23 cellular contexts compared by ENCODE assay signal in genomic region chr9:114570742-114571141, GRCh38. TPM values are rescaled to one million over a fixed set of nuclear protein-coding genes. Genes with fewer than 3 reads are reported as not detected.
DNase-seq lines count a peak whose midpoint lies in the region; ATAC-seq and TF ChIP-seq lines count a peak whose summit lies in the region.
"Had no signal": no experiment of that assay in that cellular context is flagged by ENCODE, and none has a peak within 500 bp of the region (broad histone marks: within the 10 kb centered on the region; RNA-seq: fewer than 3 reads in every experiment).

No MANE protein-coding gene starts in this region.

- H3K27me3 Mint-ChIP-seq in stimulated activated naive B cell treated with anti-CD40 and anti-IgM and Interleukin-4, amounts not matched to agents 10 μg/mL and 1 μg/mL and 100 μg/mL, for 72 hours: no peaks in the 10 kb centered on the region
- H3K27me3 Mint-ChIP-seq: CD4-positive, alpha-beta T cell had no signal

- no peaks in the 10 kb centered on the region for H3K9me3 Mint-ChIP-seq in stimulated activated naive B cell treated with anti-CD40 and anti-IgM and Interleukin-4, amounts not matched to agents 10 μg/mL and 1 μg/mL and 100 μg/mL, for 72 hours
- H3K9me3 Mint-ChIP-seq: CD4-positive, alpha-beta T cell; CD8-positive, alpha-beta T cell had no signal

- DNase-seq in COLO829 (ENCODE audit: low spot score) (peak; percentile 53), OCI-LY7 (ENCODE audit: low spot score) (peak; percentile 33), pons (ENCODE audit: low spot score) (peak; percentile 50), T-helper 1 cell (no peak), NCI-H526 treated with DMSO at 0.1 percent for 48 hours (lab: John Stamatoyannopoulos, UW) (no peak), activated gamma-delta T cell treated with Interleukin-2 at 50 U/mL for 16 hours (no peak)
- no peak for DNase-seq in stimulated activated naive B cell treated with anti-CD40 and anti-IgM and Interleukin-4, amounts not matched to agents 10 μg/mL and 1 μg/mL and 100 μg/mL, for 72 hours
- DNase-seq: 8988T; ACHN; CD4-positive, alpha-beta T cell; CD8-positive, alpha-beta T cell; COR-L47; DMS 273 treated with DMSO at 0.1 percent for 48 hours; DMS153; DMS53; DMS79; DND-41; EL; GDM1 had no signal

- H3K4me3 Mint-ChIP-seq in stimulated activated naive B cell treated with anti-CD40 and anti-IgM and Interleukin-4, amounts not matched to agents 10 μg/mL and 1 μg/mL and 100 μg/mL, for 72 hours: no peak overlapping the region
- H3K4me3 Mint-ChIP-seq: CD4-positive, alpha-beta T cell; CD8-positive, alpha-beta T cell had no signal

- H3K4me1 ChIP-seq in OCI-LY7 (ENCODE audit: insufficient read depth, low read length, poor library complexity, severe bottlenecking): peaks cover 58% of the 10 kb centered on the region

- POLR2A ChIA-PET in OCI-LY7 (lab: Charles Lee): interaction anchor here (0.6 to 0.7 kb wide), 2 partner anchors 186 to 1096 kb away, joined by 3 to 5 read pairs; no protein-coding TSS in a partner anchor

- CTCF ChIA-PET in OCI-LY7 (lab: Charles Lee; ENCODE audit: unreplicated experiment): interaction anchor here (1.1 kb wide), 1 partner anchor 21 kb away, joined by 5 read pairs; no protein-coding TSS in a partner anchor

- H3K4me1 Mint-ChIP-seq in stimulated activated naive B cell treated with anti-CD40 and anti-IgM and Interleukin-4, amounts not matched to agents 10 μg/mL and 1 μg/mL and 100 μg/mL, for 72 hours: peaks cover 15 to 50% of the 10 kb centered on the region in 2 donors

- TF ChIP-seq CTCF in OCI-LY7 (conservative IDR thresholded peaks at IDR 0.05; ENCODE audit: low read length): no peak

- no peaks in the 10 kb centered on the region for H3K9me2 ChIP-seq in OCI-LY7 (ENCODE audit: insufficient read depth, low read length)

- no peaks in the 10 kb centered on the region for H3K36me3 Mint-ChIP-seq in stimulated activated naive B cell treated with anti-CD40 and anti-IgM and Interleukin-4, amounts not matched to agents 10 μg/mL and 1 μg/mL and 100 μg/mL, for 72 hours
- H3K36me3 Mint-ChIP-seq: CD8-positive, alpha-beta T cell had no signal

- no peaks in the 10 kb centered on the region for H4K20me1 ChIP-seq in OCI-LY7 (ENCODE audit: insufficient read depth, low read length)
- H4K20me1 ChIP-seq: BLaER1 treated with 17β-estradiol and CSF1 and Interleukin-3, amounts not matched to agents 10 nM and 100 nM had no signal

- H3K36me3 ChIP-seq in OCI-LY7 (ENCODE audit: insufficient read depth, low read length): no peaks in the 10 kb centered on the region; the same call in 1 of the 2 replicates
- H3K36me3 ChIP-seq: BLaER1 treated with 17β-estradiol and CSF1 and Interleukin-3, amounts not matched to agents 10 nM and 100 nM had no signal

- TF ChIP-seq POLR2A in GM18505 (IDR thresholded peaks at IDR 0.05; ENCODE audit: borderline replicate concordance, extremely low read depth, insufficient read depth, insufficient read length): no peak

- intact Hi-C loops in OCI-LY7 (cut with micrococcal nuclease; ENCODE audit: unreplicated experiment): no loop called here

- peaks cover 11% of the 10 kb centered on the region; the same call in 1 of the 2 replicates for H3K9me3 ChIP-seq in OCI-LY7 (ENCODE audit: low read length)
- H3K9me3 ChIP-seq: BLaER1 treated with 17β-estradiol and CSF1 and Interleukin-3, amounts not matched to agents 10 nM and 100 nM had no signal

- no peaks in the 10 kb centered on the region for H3K79me2 ChIP-seq in OCI-LY7 (ENCODE audit: insufficient read depth, low read depth, low read length)

- H3K4me2 ChIP-seq in OCI-LY7 (ENCODE audit: low read length): peak overlapping the region; percentile 19
- H3K4me2 ChIP-seq: BLaER1 treated with 17β-estradiol and CSF1 and Interleukin-3, amounts not matched to agents 10 nM and 100 nM had no signal

- no peak for ATAC-seq in stimulated activated naive B cell treated with anti-CD40 and anti-IgM and Interleukin-4, amounts not matched to agents 10 μg/mL and 1 μg/mL and 100 μg/mL, for 72 hours (replicated peaks)
- ATAC-seq in GM18505 (IDR thresholded peaks at IDR 0.05; ENCODE audit: unreplicated experiment): no peak
- ATAC-seq: CD8-positive, alpha-beta T cell; GM12878 had no signal

- no peak overlapping the region for H3K4me3 ChIP-seq in OCI-LY7 (ENCODE audit: low read depth, low read length, poor library complexity, severe bottlenecking)
- H3K4me3 ChIP-seq: BLaER1 treated with 17β-estradiol and CSF1 and Interleukin-3, amounts not matched to agents 10 nM and 100 nM; GM12878 had no signal

- no TSS peak for BruUV-seq in OCI-LY7 (replicated peaks; lab: Mats Ljungman, UMichigan)

- H2AFZ ChIP-seq in OCI-LY7 (ENCODE audit: low read length): no peak overlapping the region

- no peak overlapping the region for H3K27ac ChIP-seq in OCI-LY7 (ENCODE audit: low read depth, low read length, poor library complexity, severe bottlenecking)
- H3K27ac ChIP-seq: BLaER1 treated with 17β-estradiol and CSF1 and Interleukin-3, amounts not matched to agents 10 nM and 100 nM; C4-2B had no signal

- peak overlapping the region; percentile 3 for H3K27ac Mint-ChIP-seq in stimulated activated naive B cell treated with anti-CD40 and anti-IgM and Interleukin-4, amounts not matched to agents 10 μg/mL and 1 μg/mL and 100 μg/mL, for 72 hours
- H3K27ac Mint-ChIP-seq: CD4-positive, alpha-beta T cell; CD8-positive, alpha-beta T cell had no signal

RNA-seq across cellular contexts. Expression of gene ATP6V1G1, which starts 16.8 kb away (rescaled TPM):
- total RNA-seq in OCI-LY7 (2014; rRNA removed; shearing (Covaris generic)): 117 and 164 TPM in 2 replicates
- 99.0 and 105 TPM in 2 replicates for total RNA-seq in OCI-LY7 (2022)

RNA-seq across cellular contexts. Expression of gene TMEM268, which starts 40.3 kb away (rescaled TPM):
- total RNA-seq in OCI-LY7 (2014; rRNA removed; shearing (Covaris generic)): 27.2 and 31.6 TPM in 2 replicates
- total RNA-seq in OCI-LY7 (2022): 68.0 and 71.2 TPM in 2 replicates

Comparison
In these comparisons a context has a peak if more than half of its experiments do, and no peak if none do; other contexts are left out.
1. DNase-seq: peak in COLO829 (single experiment), OCI-LY7 (single experiment) and pons (single experiment); none in stimulated activated naive B cell treated with anti-CD40 and anti-IgM and Interleukin-4, amounts not matched to agents 10 μg/mL and 1 μg/mL and 100 μg/mL, for 72 hours (single experiment), T-helper 1 cell (0 of 5), NCI-H526 treated with DMSO at 0.1 percent for 48 hours (single experiment) and activated gamma-delta T cell treated with Interleukin-2 at 50 U/mL for 16 hours (single experiment).